ENCODE assay signal across 24 cellular contexts in genomic region chrX:109655802-109656201, GRCh38. TPM values are rescaled to one million over a fixed set of nuclear protein-coding genes. Genes with fewer than 3 reads are reported as not detected.
A peak's percentile ranks its signal among the peaks of the same experiment; 100 is the strongest.
DNase-seq lines count a peak whose midpoint lies in the region; ATAC-seq, FAIRE-seq and TF ChIP-seq lines count a peak whose summit lies in the region.
"Had no signal": no experiment of that assay in that cellular context is flagged by ENCODE, and none has a peak within 500 bp of the region (broad histone marks: within the 10 kb centered on the region; RNA-seq: fewer than 3 reads in every experiment).

No MANE protein-coding gene starts in this region.

- H3K27me3 Mint-ChIP-seq in activated T-cell treated with anti-CD3 and anti-CD28 coated beads, Interleukin-2, amount 50 U/mL, for 72 hours (ENCODE audit: low read depth): no peaks in the 10 kb centered on the region
- H3K27me3 Mint-ChIP-seq in nephron (ENCODE audit: low read depth): no peaks in the 10 kb centered on the region
- H3K27me3 Mint-ChIP-seq in naive thymus-derived CD4-positive, alpha-beta T cell: no peaks in the 10 kb centered on the region
- H3K27me3 Mint-ChIP-seq: CD4-positive, alpha-beta T cell had no signal

- no peak overlapping the region for H3K4me3 Mint-ChIP-seq in activated T-cell treated with anti-CD3 and anti-CD28 coated beads, Interleukin-2, amount 50 U/mL, for 72 hours
- H3K4me3 Mint-ChIP-seq in nephron: peak overlapping the region in 1 of 3 experiments; percentile 5
- H3K4me3 Mint-ChIP-seq in naive thymus-derived CD4-positive, alpha-beta T cell: no peak overlapping the region
- H3K4me3 Mint-ChIP-seq: CD14-positive monocyte; CD4-positive, alpha-beta T cell; CD8-positive, alpha-beta memory T cell had no signal

- no peak overlapping the region for H3K4me3 ChIP-seq in naive thymus-derived CD4-positive, alpha-beta T cell (ENCODE audit: low read length)
- H3K4me3 ChIP-seq: BLaER1 treated with 17β-estradiol and CSF1 and Interleukin-3, amounts not matched to agents 10 nM and 100 nM; GM12878; GM23248 had no signal

- POLR2A ChIA-PET in naive thymus-derived CD4-positive, alpha-beta T cell (lab: Charles Lee): no interaction called here

- no peaks in the 10 kb centered on the region for H3K9me3 ChIP-seq in naive thymus-derived CD4-positive, alpha-beta T cell (ENCODE audit: control insufficient read depth in 2 of 3, low read length in 3 of 3)
- H3K9me3 ChIP-seq: BE2C had no signal

- no peaks in the 10 kb centered on the region for H3K27me3 ChIP-seq in naive thymus-derived CD4-positive, alpha-beta T cell (ENCODE audit: control insufficient read depth in 2 of 2, insufficient read depth in 2 of 2, low read length in 2 of 2)
- H3K27me3 ChIP-seq: BE2C had no signal

- H3K9me3 Mint-ChIP-seq in activated T-cell treated with anti-CD3 and anti-CD28 coated beads, Interleukin-2, amount 50 U/mL, for 72 hours: peaks cover 0 to 5% of the 10 kb centered on the region in 2 donors
- peaks cover 9% of the 10 kb centered on the region for H3K9me3 Mint-ChIP-seq in nephron
- peaks cover 0 to 11% (median 8%) of the 10 kb centered on the region in 11 donors for H3K9me3 Mint-ChIP-seq in naive thymus-derived CD4-positive, alpha-beta T cell
- H3K9me3 Mint-ChIP-seq: CD4-positive, alpha-beta T cell had no signal

- H3K4me1 Mint-ChIP-seq in activated T-cell treated with anti-CD3 and anti-CD28 coated beads, Interleukin-2, amount 50 U/mL, for 72 hours (ENCODE audit: low read depth): no peaks in the 10 kb centered on the region
- H3K4me1 Mint-ChIP-seq in nephron: peaks cover 11% of the 10 kb centered on the region
- H3K4me1 Mint-ChIP-seq in naive thymus-derived CD4-positive, alpha-beta T cell: peaks cover 0 to 14% (median 0%) of the 10 kb centered on the region in 7 donors

- H3K27ac ChIP-seq in naive thymus-derived CD4-positive, alpha-beta T cell (ENCODE audit: low read depth, low read length): no peak overlapping the region
- H3K27ac ChIP-seq: 22Rv1; BLaER1 treated with 17β-estradiol and CSF1 and Interleukin-3, amounts not matched to agents 10 nM and 100 nM; GM23248 had no signal

- intact Hi-C loops in naive thymus-derived CD4-positive, alpha-beta T cell (cut with micrococcal nuclease): no loop called here

- H3K4me1 ChIP-seq in naive thymus-derived CD4-positive, alpha-beta T cell (ENCODE audit: control insufficient read depth in 2 of 2, insufficient read depth in 2 of 2, low read length in 2 of 2): no peaks in the 10 kb centered on the region
- H3K4me1 ChIP-seq: BE2C had no signal

- peaks cover 0 to 15% (median 7%) of the 10 kb centered on the region in 3 experiments for H3K36me3 ChIP-seq in naive thymus-derived CD4-positive, alpha-beta T cell (ENCODE audit: control insufficient read depth in 2 of 3, insufficient read depth in 3 of 3, low read length in 3 of 3)

- DNase-seq in activated T-cell treated with anti-CD3 and anti-CD28 coated beads, Interleukin-2, amount 50 U/mL, for 72 hours: no peak
- DNase-seq in activated T-cell treated with anti-CD3 and anti-CD28 coated beads for 4 hours: no peak
- DNase-seq in GM18507 (ENCODE audit: extremely low spot score, insufficient read length, low read depth): no peak
- DNase-seq in naive thymus-derived CD4-positive, alpha-beta T cell: no peak
- DNase-seq: BE2C; CD4-positive, alpha-beta T cell; CD8-positive, alpha-beta memory T cell; DMS 273 treated with DMSO at 0.1 percent for 48 hours; DMS79; EL; GDM1; GM23248; H7; HCEC 1CT had no signal

- peaks cover 10 to 21% of the 10 kb centered on the region in 2 donors for H3K36me3 Mint-ChIP-seq in activated T-cell treated with anti-CD3 and anti-CD28 coated beads, Interleukin-2, amount 50 U/mL, for 72 hours (ENCODE audit: insufficient read depth in 2 of 2)
- peaks cover 47% of the 10 kb centered on the region for H3K36me3 Mint-ChIP-seq in nephron (ENCODE audit: low read depth)
- H3K36me3 Mint-ChIP-seq in naive thymus-derived CD4-positive, alpha-beta T cell: peaks cover 17 to 55% (median 49%) of the 10 kb centered on the region in 5 donors

- no peak for ATAC-seq in activated T-cell treated with anti-CD3 and anti-CD28 coated beads, Interleukin-2, amount 50 U/mL, for 72 hours (replicated peaks in 1 of 2)
- no peak for ATAC-seq in HG03025 (IDR thresholded peaks at IDR 0.05; ENCODE audit: low FRiP score, unreplicated experiment)
- ATAC-seq in naive thymus-derived CD4-positive, alpha-beta T cell: no peak
- ATAC-seq: GM12878 had no signal

- peak overlapping the region; percentile 70 for H3K27ac Mint-ChIP-seq in activated T-cell treated with anti-CD3 and anti-CD28 coated beads, Interleukin-2, amount 50 U/mL, for 72 hours
- peak overlapping the region; percentile 33 to 76 (median 66) for H3K27ac Mint-ChIP-seq in nephron
- no peak overlapping the region for H3K27ac Mint-ChIP-seq in naive thymus-derived CD4-positive, alpha-beta T cell
- H3K27ac Mint-ChIP-seq: CD4-positive, alpha-beta T cell; CD8-positive, alpha-beta memory T cell had no signal

- no peak for TF ChIP-seq CTCF in nephron (IDR thresholded peaks at IDR 0.05; ENCODE audit: unreplicated experiment in 3 of 3)

- CTCF ChIA-PET in naive thymus-derived CD4-positive, alpha-beta T cell (lab: Charles Lee): no interaction called here

- peak; percentile 62 for FAIRE-seq in GM18507 (lab: Jason Lieb, UNC)
- FAIRE-seq: A204.1, D721Med, GM12878, GM19239, H1 had no signal

RNA-seq across cellular contexts. Expression of gene KCNE5, which starts 30.8 kb away (rescaled TPM):
- total RNA-seq in activated T-cell treated with anti-CD3 and anti-CD28 coated beads, Interleukin-2, amount 50 U/mL, for 72 hours: under 1 TPM; 0.16 to 0.26 TPM
- total RNA-seq in naive thymus-derived CD4-positive, alpha-beta T cell: under 1 TPM in 3 of 5 experiments, not detected in 2; 0.21 to 0.39 (median 0.24) TPM
- polyA plus RNA-seq in naive thymus-derived CD4-positive, alpha-beta T cell: not detected
- total RNA-seq: CD4-positive, alpha-beta T cell had no signal

Comparison
In these comparisons a context has a peak if more than half of its experiments do, and no peak if none do; other contexts are left out.
1. H3K27ac Mint-ChIP-seq: peak in activated T-cell treated with anti-CD3 and anti-CD28 coated beads, Interleukin-2, amount 50 U/mL, for 72 hours (single experiment) and nephron (3 of 3); none in naive thymus-derived CD4-positive, alpha-beta T cell (0 of 9).